18 cellular contexts compared by ENCODE assay signal in genomic region chr1:116255486-116255885, GRCh38.
DNase-seq lines count a peak whose midpoint lies in the region; ATAC-seq and TF ChIP-seq lines count a peak whose summit lies in the region.
"Had no signal": no experiment of that assay in that cellular context is flagged by ENCODE, and none has a peak within 500 bp of the region (broad histone marks: within the 10 kb centered on the region; RNA-seq: fewer than 3 reads in every experiment).

No MANE protein-coding gene starts in this region.

- in situ Hi-C loops in transverse colon (cut with MboI; ENCODE audit: low pct_ligation_motif_present in 1 of 4, low pct_unique_long_range_greater_than_20kb in 1 of 4, low sequenced_read_pairs in 3 of 4): no loop called here

- H3K27me3 ChIP-seq in SJCRH30 (no peaks in the 10 kb centered on the region), transverse colon (no peaks in the 10 kb centered on the region)
- H3K27me3 ChIP-seq: BLaER1, right atrium auricular region, upper lobe of left lung had no signal

- 0 out of 2 replicates have a peak, but pooled peaks cover 3% of the 10 kb centered on the region for H3K9me3 ChIP-seq in SJCRH30 (replicated peaks)
- no peaks in the 10 kb centered on the region for H3K9me3 ChIP-seq in transverse colon
- H3K9me3 ChIP-seq: BLaER1, right atrium auricular region, upper lobe of left lung had no signal

- peaks cover 55% of the 10 kb centered on the region for H3K4me1 Mint-ChIP-seq in stimulated activated naive CD8-positive, alpha-beta T cell treated with anti-CD3 and anti-CD28 coated beads, Interleukin-15, amount 100 ng/mL, for 72 hours

- 22% methylated on average over 3 of the region's 3 CpGs; no CpG with 5 or more reads in 1 of the 2 donors for WGBS in transverse colon (ENCODE audit: low coverage in 1 of 2), 2 donors

- no peak for ATAC-seq in stimulated activated naive CD8-positive, alpha-beta T cell treated with anti-CD3 and anti-CD28 coated beads, Interleukin-15, amount 100 ng/mL, for 72 hours
- ATAC-seq in stimulated activated naive CD8-positive, alpha-beta T cell treated with anti-CD3 and anti-CD28 coated beads, Interleukin-15, Interleukin-2, amounts not matched to agents 100 U/mL and 50 U/mL, for 24 hours: no peak

- H3K4me1 ChIP-seq in SJCRH30: peaks cover 51% of the 10 kb centered on the region
- peaks cover 6 to 53% (median 27%) of the 10 kb centered on the region in 4 donors for H3K4me1 ChIP-seq in transverse colon
- H3K4me1 ChIP-seq: BLaER1, right atrium auricular region, upper lobe of left lung had no signal

- peak overlapping the region; percentile 1 to 29 for H3K27ac Mint-ChIP-seq in stimulated activated naive CD8-positive, alpha-beta T cell treated with anti-CD3 and anti-CD28 coated beads, Interleukin-15, amount 100 ng/mL, for 72 hours
- H3K27ac Mint-ChIP-seq: activated CD4-positive, alpha-beta T cell treated with anti-CD3 and anti-CD28 coated beads, Interleukin-2, amount 10 ng/mL, durations not matched to agents 24 days and 14 days had no signal

- no peaks in the 10 kb centered on the region for H3K27me3 Mint-ChIP-seq in stimulated activated naive CD8-positive, alpha-beta T cell treated with anti-CD3 and anti-CD28 coated beads, Interleukin-15, amount 100 ng/mL, for 72 hours
- H3K27me3 Mint-ChIP-seq: activated CD4-positive, alpha-beta T cell treated with anti-CD3 and anti-CD28 coated beads, Interleukin-2, amount 10 ng/mL, durations not matched to agents 24 days and 14 days had no signal

- TF ChIP-seq CTCF in transverse colon (IDR thresholded peaks at IDR 0.05): no peak

- no peak for TF ChIP-seq EP300 in transverse colon (IDR thresholded peaks at IDR 0.05; ENCODE audit: low read depth)

- H3K27ac ChIP-seq in SJCRH30 (peak overlapping the region; percentile 39), transverse colon (peak overlapping the region; percentile 79 to 82 (median 80))
- H3K27ac ChIP-seq: BLaER1, right atrium auricular region, upper lobe of left lung had no signal

- no peak for TF ChIP-seq POLR2A in transverse colon (IDR thresholded peaks at IDR 0.05)

- intact Hi-C loops in transverse colon (cut with DNase I; ENCODE audit: low total_unique reads): no loop called here

- H3K36me3 ChIP-seq in SJCRH30: no peaks in the 10 kb centered on the region
- H3K36me3 ChIP-seq in transverse colon: no peaks in the 10 kb centered on the region
- H3K36me3 ChIP-seq: BLaER1, right atrium auricular region, upper lobe of left lung had no signal

- no peaks in the 10 kb centered on the region for H3K9me3 Mint-ChIP-seq in stimulated activated naive CD8-positive, alpha-beta T cell treated with anti-CD3 and anti-CD28 coated beads, Interleukin-15, amount 100 ng/mL, for 72 hours

- DNase-seq in stimulated activated naive CD8-positive, alpha-beta T cell treated with anti-CD3 and anti-CD28 coated beads, Interleukin-15, amount 100 ng/mL, for 72 hours: no peak
- no peak for DNase-seq in stimulated activated naive CD8-positive, alpha-beta T cell treated with anti-CD3 and anti-CD28 coated beads, Interleukin-15, Interleukin-2, amounts not matched to agents 100 U/mL and 50 U/mL, for 24 hours
- DNase-seq in SJCRH30 (no peak), left kidney (ENCODE audit: low read depth, low spot score) (peak; percentile 45), transverse colon (no peak), retina (no peak), NCI-H1105 treated with DMSO at 0.1 percent for 48 hours (lab: John Stamatoyannopoulos, UW) (no peak), NCI-H446 (lab: John Stamatoyannopoulos, UW) (no peak)
- DNase-seq: activated CD4-positive, alpha-beta T cell treated with anti-CD3 and anti-CD28 coated beads, Interleukin-2, amount 10 ng/mL, durations not matched to agents 24 days and 14 days; activated naive CD4-positive, alpha-beta T cell; amygdala; Calu3; hippocampal formation; KG1; stimulated activated naive CD4-positive, alpha-beta T cell had no signal

- H3K4me3 ChIP-seq in SJCRH30 (no peak overlapping the region), transverse colon (no peak overlapping the region)
- H3K4me3 ChIP-seq: BLaER1, right atrium auricular region, upper lobe of left lung had no signal

- H3K4me3 Mint-ChIP-seq in stimulated activated naive CD8-positive, alpha-beta T cell treated with anti-CD3 and anti-CD28 coated beads, Interleukin-15, amount 100 ng/mL, for 72 hours: no peak overlapping the region
- H3K4me3 Mint-ChIP-seq: activated CD4-positive, alpha-beta T cell treated with anti-CD3 and anti-CD28 coated beads, Interleukin-2, amount 10 ng/mL, durations not matched to agents 24 days and 14 days had no signal
